In the genomic region with DNA sequence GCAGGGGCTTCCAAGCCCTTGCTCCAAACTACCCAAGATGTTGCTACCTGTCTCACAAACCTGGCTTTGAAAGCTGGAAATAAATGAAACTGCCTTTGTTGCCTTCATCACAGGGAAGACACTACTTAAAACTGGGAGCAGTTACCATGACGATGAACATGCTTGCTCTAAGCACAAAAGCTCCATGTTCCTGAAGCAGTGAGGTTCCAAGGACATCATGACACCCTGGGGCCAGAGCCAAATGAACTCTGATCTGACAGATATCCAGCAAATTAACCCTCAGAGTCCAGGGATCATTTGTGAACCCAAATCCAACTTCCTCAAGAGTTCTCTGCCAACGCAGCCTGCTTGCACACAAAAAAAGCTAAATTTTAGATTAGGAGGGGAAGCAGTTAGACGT, we compare ENCODE assay signal across 18 cellular contexts. TPM values are rescaled to one million over a fixed set of nuclear protein-coding genes. Genes with fewer than 3 reads are reported as not detected.
A peak's percentile ranks its signal among the peaks of the same experiment; 100 is the strongest.
DNase-seq lines count a peak whose midpoint lies in the region; ATAC-seq, FAIRE-seq and TF ChIP-seq lines count a peak whose summit lies in the region.
"Had no signal": no experiment of that assay in that cellular context is flagged by ENCODE, and none has a peak within 500 bp of the region (broad histone marks: within the 10 kb centered on the region; RNA-seq: fewer than 3 reads in every experiment).

No MANE protein-coding gene starts in this region.

- H3K4me3 Mint-ChIP-seq in neural progenitor cell = no peak overlapping the region
- no peak overlapping the region for H3K4me3 Mint-ChIP-seq in activated T-cell treated with anti-CD3 and anti-CD28 coated beads, Interleukin-2, amount 50 U/mL, for 4 hours
- no peak overlapping the region for H3K4me3 Mint-ChIP-seq in endodermal cell
- H3K4me3 Mint-ChIP-seq: CD4-positive, CD25-positive, alpha-beta regulatory T cell; GM23338 had no signal

- 0 out of 2 replicates have a peak overlapping the region, but pooled peaks have one; percentile 0 for H3K9ac ChIP-seq in BLaER1
- no peak overlapping the region for H3K9ac ChIP-seq in liver (ENCODE audit: low read depth in 1 of 2, low read length in 2 of 2)
- no peak overlapping the region for H3K9ac ChIP-seq in neural progenitor cell
- H3K9ac ChIP-seq in endodermal cell (ENCODE audit: extremely low read depth, low read length, poor library complexity, severe bottlenecking) = no peak overlapping the region

- no peak for TF ChIP-seq RAD21 in liver (IDR thresholded peaks at IDR 0.05)

- no peak for TF ChIP-seq CTCF in bronchial epithelial cell (IDR thresholded peaks at IDR 0.05; ENCODE audit: insufficient read depth, low read length, severe bottlenecking)
- no peak for TF ChIP-seq CTCF in liver (IDR thresholded peaks at IDR 0.05; ENCODE audit: low read depth, low read length, missing input control)
- no peak for TF ChIP-seq CTCF in neural progenitor cell (IDR thresholded peaks at IDR 0.05)
- no peak for TF ChIP-seq CTCF in endodermal cell (conservative IDR thresholded peaks at IDR 0.05)

- FAIRE-seq in bronchial epithelial cell (lab: Jason Lieb, UNC) = peak; percentile 66
- FAIRE-seq: GM12878, GM18507 had no signal

- no peaks in the 10 kb centered on the region; the same call in 1 of the 2 replicates for H3K27me3 ChIP-seq in BLaER1
- no peaks in the 10 kb centered on the region for H3K27me3 ChIP-seq in bronchial epithelial cell (ENCODE audit: control insufficient read depth, insufficient read depth, low read length)
- H3K27me3 ChIP-seq in liver (ENCODE audit: control insufficient read depth in 4 of 4, insufficient read depth in 4 of 4, low read length in 3 of 4) = no peaks in the 10 kb centered on the region
- no peaks in the 10 kb centered on the region for H3K27me3 ChIP-seq in neural progenitor cell
- no peaks in the 10 kb centered on the region for H3K27me3 ChIP-seq in endodermal cell (ENCODE audit: control insufficient read depth, insufficient read depth, low read length, poor library complexity, severe bottlenecking)

- H3K36me3 ChIP-seq in BLaER1 = peaks cover 74% of the 10 kb centered on the region
- H3K36me3 ChIP-seq in bronchial epithelial cell (ENCODE audit: control insufficient read depth, insufficient read depth, low read length) = no peaks in the 10 kb centered on the region
- no peaks in the 10 kb centered on the region for H3K36me3 ChIP-seq in liver (ENCODE audit: control insufficient read depth in 4 of 4, insufficient read depth in 3 of 4, low read depth in 1 of 4, low read length in 3 of 4)
- H3K36me3 ChIP-seq in neural progenitor cell = no peaks in the 10 kb centered on the region
- H3K36me3 ChIP-seq in endodermal cell (ENCODE audit: control insufficient read depth, insufficient read depth, low read length) = peaks cover 41% of the 10 kb centered on the region

- H3K4me1 Mint-ChIP-seq in neural progenitor cell (peaks cover 3% of the 10 kb centered on the region), endodermal cell (no peaks in the 10 kb centered on the region)
- H3K4me1 Mint-ChIP-seq in activated T-cell treated with anti-CD3 and anti-CD28 coated beads, Interleukin-2, amount 50 U/mL, for 4 hours (ENCODE audit: low read depth) = no peaks in the 10 kb centered on the region
- H3K4me1 Mint-ChIP-seq: CD4-positive, CD25-positive, alpha-beta regulatory T cell had no signal

- no peak for ATAC-seq in GM21825 (IDR thresholded peaks at IDR 0.05; ENCODE audit: unreplicated experiment)
- ATAC-seq in activated T-cell treated with anti-CD3 and anti-CD28 coated beads, Interleukin-2, amount 50 U/mL, for 4 hours = no peak
- ATAC-seq: GM12878, GM23338 had no signal

- H3K27ac Mint-ChIP-seq in neural progenitor cell (peak overlapping the region; percentile 29), endodermal cell (no peak overlapping the region)
- H3K27ac Mint-ChIP-seq: GM23338 had no signal

- H4K20me1 ChIP-seq in BLaER1 (no peaks in the 10 kb centered on the region), neural progenitor cell (ENCODE audit: low read depth) (no peaks in the 10 kb centered on the region)

- peaks cover 8% of the 10 kb centered on the region for H3K36me3 Mint-ChIP-seq in neural progenitor cell
- peaks cover 3% of the 10 kb centered on the region for H3K36me3 Mint-ChIP-seq in activated T-cell treated with anti-CD3 and anti-CD28 coated beads, Interleukin-2, amount 50 U/mL, for 4 hours (ENCODE audit: insufficient read depth)
- peaks cover 32% of the 10 kb centered on the region for H3K36me3 Mint-ChIP-seq in endodermal cell (ENCODE audit: low read depth)
- H3K36me3 Mint-ChIP-seq: CD4-positive, CD25-positive, alpha-beta regulatory T cell had no signal

- H3K4me2 ChIP-seq in BLaER1 (no peak overlapping the region), neural progenitor cell (no peak overlapping the region)
- H3K4me2 ChIP-seq: GM23338 had no signal

- H3F3A ChIP-seq in neural progenitor cell (ENCODE audit: low read depth) = no peaks in the 10 kb centered on the region

- H3K27me3 Mint-ChIP-seq in neural progenitor cell (ENCODE audit: insufficient read depth, low read depth) = peaks cover 6% of the 10 kb centered on the region
- H3K27me3 Mint-ChIP-seq in activated T-cell treated with anti-CD3 and anti-CD28 coated beads, Interleukin-2, amount 50 U/mL, for 4 hours (ENCODE audit: low read depth) = no peaks in the 10 kb centered on the region
- H3K27me3 Mint-ChIP-seq in endodermal cell (ENCODE audit: insufficient read depth) = no peaks in the 10 kb centered on the region
- H3K27me3 Mint-ChIP-seq: CD4-positive, CD25-positive, alpha-beta regulatory T cell had no signal

- 54% methylated on average over 3 of the region's 3 CpGs for WGBS in liver
- WGBS in endodermal cell (ENCODE audit: insufficient coverage in 1 of 2, insufficient read length in 1 of 2), 2 experiments = 91 to 100% methylated on average over 1 to 3 of the region's 3 CpGs

- DNase-seq in bronchial epithelial cell (ENCODE audit: low read depth) (no peak), neural progenitor cell (ENCODE audit: low spot score) (no peak), endodermal cell (no peak), GM03348 (ENCODE audit: low spot score) (no peak)
- DNase-seq in activated T-cell treated with anti-CD3 and anti-CD28 coated beads, Interleukin-2, amount 50 U/mL, for 4 hours = no peak
- DNase-seq: CD4-positive, CD25-positive, alpha-beta regulatory T cell; DMS53; H7 had no signal

- H3K4me1 ChIP-seq in BLaER1 (peaks cover 13% of the 10 kb centered on the region), liver (ENCODE audit: control insufficient read depth in 4 of 4, insufficient read depth in 4 of 4, low read length in 3 of 4) (peaks cover 1 to 10% (median 7%) of the 10 kb centered on the region in 4 donors), neural progenitor cell (no peaks in the 10 kb centered on the region), endodermal cell (ENCODE audit: control insufficient read depth, insufficient read depth, low read length) (no peaks in the 10 kb centered on the region)

- no peak overlapping the region for H3K27ac ChIP-seq in BLaER1
- no peak overlapping the region for H3K27ac ChIP-seq in liver (ENCODE audit: low read depth in 1 of 2, low read length in 2 of 2)
- H3K27ac ChIP-seq in neural progenitor cell = no peak overlapping the region
- H3K27ac ChIP-seq in endodermal cell (ENCODE audit: low read depth, low read length) = no peak overlapping the region
- H3K27ac ChIP-seq: 22Rv1 had no signal

- H3K79me2 ChIP-seq in neural progenitor cell (ENCODE audit: low read depth) = no peaks in the 10 kb centered on the region

- no peak overlapping the region for H2AFZ ChIP-seq in neural progenitor cell (replicated peaks)
- H2AFZ ChIP-seq: GM23338 had no signal

- H3K9me3 ChIP-seq in BLaER1 (no peaks in the 10 kb centered on the region), liver (ENCODE audit: control insufficient read depth in 4 of 4, low read length in 3 of 4) (no peaks in the 10 kb centered on the region), neural progenitor cell (ENCODE audit: low read depth) (no peaks in the 10 kb centered on the region), endodermal cell (ENCODE audit: control insufficient read depth, low read length) (no peaks in the 10 kb centered on the region)

- no peaks in the 10 kb centered on the region for H3K9me3 Mint-ChIP-seq in neural progenitor cell
- no peaks in the 10 kb centered on the region for H3K9me3 Mint-ChIP-seq in activated T-cell treated with anti-CD3 and anti-CD28 coated beads, Interleukin-2, amount 50 U/mL, for 4 hours
- H3K9me3 Mint-ChIP-seq in endodermal cell = no peaks in the 10 kb centered on the region
- H3K9me3 Mint-ChIP-seq: CD4-positive, CD25-positive, alpha-beta regulatory T cell; GM23338 had no signal

- H3K4me3 ChIP-seq in BLaER1 (no peak overlapping the region), bronchial epithelial cell (ENCODE audit: low read depth, low read length) (no peak overlapping the region), liver (ENCODE audit: low read depth in 1 of 3, low read length in 3 of 3) (no peak overlapping the region), neural progenitor cell (no peak overlapping the region), endodermal cell (ENCODE audit: low read length) (no peak overlapping the region)
- H3K4me3 ChIP-seq: GM12878, GM23338 had no signal

RNA-seq across cellular contexts. Expression of gene TRAIP, which starts 10.7 kb away (rescaled TPM):
- total RNA-seq in bronchial epithelial cell = 0.79 and 1.2 TPM in 2 replicates
- 1 to 10 TPM in 1 of 2 donors, under 1 TPM in 1; 0.42 to 7.9 TPM for total RNA-seq in liver
- under 1 TPM; 0.47 to 0.81 TPM for polyA plus RNA-seq in liver
- total RNA-seq in neural progenitor cell (ENCODE audit: low replicate concordance) = 24.4 and 32.2 TPM in 2 replicates
- 10 to 100 TPM; 12.1 to 19.1 (median 12.6) TPM for total RNA-seq in activated T-cell treated with anti-CD3 and anti-CD28 coated beads, Interleukin-2, amount 50 U/mL, for 4 hours
- total RNA-seq in endodermal cell = 10 to 100 TPM; 22.3 to 32.8 TPM
- polyA plus RNA-seq in endodermal cell (2013, experiment 1 of 2) = 26.8 TPM
- polyA plus RNA-seq in endodermal cell (2013, experiment 2 of 2) = 22.5 TPM

RNA-seq across cellular contexts. Expression of gene CAMKV, which starts 24.0 kb away (rescaled TPM):
- total RNA-seq in bronchial epithelial cell (0.13 and 0.26 TPM in 2 replicates), liver (not detected), neural progenitor cell (ENCODE audit: low replicate concordance) (10.8 and 12.1 TPM in 2 replicates), endodermal cell (1 to 10 TPM in 1 of 2 donors, under 1 TPM in 1; 0.75 to 7.1 TPM)
- polyA plus RNA-seq in liver = not detected
- total RNA-seq in activated T-cell treated with anti-CD3 and anti-CD28 coated beads, Interleukin-2, amount 50 U/mL, for 4 hours = 1 to 10 TPM; 1.4 to 3.2 (median 1.7) TPM
- 18.8 TPM for polyA plus RNA-seq in endodermal cell (2013, experiment 1 of 2)
- polyA plus RNA-seq in endodermal cell (2013, experiment 2 of 2) = 10.8 TPM
- total RNA-seq: CD4-positive, CD25-positive, alpha-beta regulatory T cell; GM12878 had no signal
- polyA plus RNA-seq: BJ; CD4-positive, CD25-positive, alpha-beta regulatory T cell had no signal

RNA-seq across cellular contexts. Expression of gene UBA7, which starts 31.9 kb away (rescaled TPM):
- total RNA-seq in bronchial epithelial cell (0.53 and 0.64 TPM in 2 replicates), liver (10 to 100 TPM; 15.8 to 29.5 TPM), neural progenitor cell (ENCODE audit: low replicate concordance) (0.47 and 4.3 TPM in 2 replicates), endodermal cell (1 to 10 TPM; 1.0 to 3.4 TPM)
- 10 to 100 TPM; 14.6 TPM for polyA plus RNA-seq in liver
- 10 to 100 TPM; 27.7 to 28.7 (median 27.8) TPM for total RNA-seq in activated T-cell treated with anti-CD3 and anti-CD28 coated beads, Interleukin-2, amount 50 U/mL, for 4 hours
- 3.4 TPM for polyA plus RNA-seq in endodermal cell (2013, experiment 1 of 2)
- polyA plus RNA-seq in endodermal cell (2013, experiment 2 of 2) = 3.6 TPM

RNA-seq across cellular contexts. Expression of gene INKA1, which starts 42.6 kb away (rescaled TPM):
- total RNA-seq in bronchial epithelial cell (19.5 and 21.6 TPM in 2 replicates), liver (1 to 10 TPM in 1 of 2 donors, under 1 TPM in 1; 0.84 to 4.2 TPM), neural progenitor cell (ENCODE audit: low replicate concordance) (0.84 TPM in 1 of 2 replicates, not detected in the other), endodermal cell (not detected)
- 1 to 10 TPM; 1.2 TPM for polyA plus RNA-seq in liver
- total RNA-seq in activated T-cell treated with anti-CD3 and anti-CD28 coated beads, Interleukin-2, amount 50 U/mL, for 4 hours = 1 to 10 TPM; 1.4 to 1.8 (median 1.4) TPM
- polyA plus RNA-seq in endodermal cell (2013, experiment 1 of 2) = 1.9 TPM
- 3.0 TPM for polyA plus RNA-seq in endodermal cell (2013, experiment 2 of 2)
- total RNA-seq: Daoy had no signal

RNA-seq across cellular contexts. Expression of gene CDHR4, which starts 46.0 kb away (rescaled TPM):
- total RNA-seq in bronchial epithelial cell = not detected in 2 replicates
- not detected for total RNA-seq in liver
- polyA plus RNA-seq in liver = not detected
- total RNA-seq in neural progenitor cell (ENCODE audit: low replicate concordance) = 0.12 TPM in 1 of 2 replicates, not detected in the other
- not detected for total RNA-seq in activated T-cell treated with anti-CD3 and anti-CD28 coated beads, Interleukin-2, amount 50 U/mL, for 4 hours
- total RNA-seq in endodermal cell = not detected
- polyA plus RNA-seq in endodermal cell (2013, experiment 1 of 2) = not detected
- polyA plus RNA-seq in endodermal cell (2013, experiment 2 of 2) = not detected
- total RNA-seq: A673, Daoy, GM12878, H7 had no signal
- polyA plus RNA-seq: BJ; CD4-positive, CD25-positive, alpha-beta regulatory T cell; GM12878 had no signal
